ENCODE assay signal across 24 cellular contexts in genomic region chr6:74000582-74000981, GRCh38.
"Had no signal": no experiment of that assay in that cellular context is flagged by ENCODE, and none has a peak within 500 bp of the region (broad histone marks: within the 10 kb centered on the region; RNA-seq: fewer than 3 reads in every experiment).

No MANE protein-coding gene starts in this region.

- H3K4me3 Mint-ChIP-seq: activated B cell treated with CpG ODN at 0.5 μM for 24 hours; activated CD8-positive, alpha-beta T cell treated with anti-CD3 and anti-CD28 coated beads for 36 hours; activated naive CD4-positive, alpha-beta T cell treated with anti-CD3 and anti-CD28 coated beads for 36 hours; activated T-cell treated with anti-CD3 and anti-CD28 coated beads, Interleukin-2, amount 50 U/mL, for 24 hours; nephron; T-cell; type B pancreatic cell had no signal

- ATAC-seq: activated CD8-positive, alpha-beta T cell treated with anti-CD3 and anti-CD28 coated beads for 36 hours; heart left ventricle; left colon; right lobe of liver; SK-N-SH treated with all-trans-retinoic acid at 6 μM for 48 hours; T-cell had no signal

- H3K36me3 Mint-ChIP-seq: T-cell, type B pancreatic cell had no signal

- H3K36me3 ChIP-seq: esophagus muscularis mucosa, heart left ventricle, right lobe of liver, stomach had no signal

- H3K27me3 ChIP-seq: esophagus muscularis mucosa, heart left ventricle, right lobe of liver, stomach had no signal

- H3K27me3 Mint-ChIP-seq: activated B cell treated with CpG ODN at 0.5 μM for 24 hours; activated CD8-positive, alpha-beta T cell treated with anti-CD3 and anti-CD28 coated beads for 36 hours; activated T-cell treated with anti-CD3 and anti-CD28 coated beads, Interleukin-2, amount 50 U/mL, for 24 hours; type B pancreatic cell had no signal

- H3K9me3 ChIP-seq: esophagus muscularis mucosa, right lobe of liver, stomach had no signal

- H2AFZ ChIP-seq: parathyroid adenoma had no signal

- H3K4me3 ChIP-seq: esophagus muscularis mucosa, heart left ventricle, lung, right lobe of liver, stomach had no signal

- H3K9me3 Mint-ChIP-seq: activated T-helper 2 cell treated with anti-CD3 and anti-CD28 coated beads, Interferon-gamma antibody, Interleukin-2, Interleukin-4, amounts not matched to agents 10 μg/mL and 5 μg/mL and 100 μg/mL, durations not matched to agents 14 hours and 24 hours and 36 hours; type B pancreatic cell had no signal

- H3K9ac ChIP-seq: parathyroid adenoma had no signal

- H3K27ac ChIP-seq: esophagus muscularis mucosa, heart left ventricle, parathyroid adenoma, right lobe of liver, stomach had no signal

- H3K79me2 ChIP-seq: parathyroid adenoma had no signal

- H3K4me1 Mint-ChIP-seq: activated B cell treated with CpG ODN at 0.5 μM for 24 hours, nephron, T-cell had no signal

- H3K4me1 ChIP-seq: esophagus muscularis mucosa, heart left ventricle, parathyroid adenoma, right lobe of liver, stomach had no signal

- DNase-seq: activated B cell treated with CpG ODN at 0.5 μM for 24 hours; activated CD4-positive, alpha-beta T cell treated with anti-CD3 and anti-CD28 coated beads for 48 hours; activated CD8-positive, alpha-beta T cell treated with anti-CD3 and anti-CD28 coated beads for 36 hours; activated naive CD4-positive, alpha-beta T cell treated with anti-CD3 and anti-CD28 coated beads for 36 hours; activated T-cell treated with anti-CD3 and anti-CD28 coated beads, Interleukin-2, amount 50 U/mL, for 24 hours; anterior cingulate cortex; cerebellar nuclear complex; effector CD8-positive, alpha-beta T cell; left colon; midbrain; right lobe of liver; small intestine; stimulated activated CD4-positive, alpha-beta T cell treated with anti-CD3 and anti-CD28 coated beads, Interleukin-15, amount 100 ng/mL, for 24 hours; stimulated activated CD4-positive, alpha-beta T cell treated with anti-CD3 and anti-CD28 coated beads, Interleukin-4, amount 100 ng/mL, for 1 hour; stomach; T-cell had no signal

- H3K27ac Mint-ChIP-seq: activated B cell treated with CpG ODN at 0.5 μM for 24 hours; activated CD8-positive, alpha-beta T cell treated with anti-CD3 and anti-CD28 coated beads for 36 hours; activated naive CD4-positive, alpha-beta T cell treated with anti-CD3 and anti-CD28 coated beads for 36 hours; activated T-cell treated with anti-CD3 and anti-CD28 coated beads, Interleukin-2, amount 50 U/mL, for 24 hours; activated T-helper 2 cell treated with anti-CD3 and anti-CD28 coated beads, Interferon-gamma antibody, Interleukin-2, Interleukin-4, amounts not matched to agents 10 μg/mL and 5 μg/mL and 100 μg/mL, durations not matched to agents 14 hours and 24 hours and 36 hours; nephron; T-cell; type B pancreatic cell had no signal
